17 cellular contexts compared by ENCODE assay signal in the genomic region with DNA sequence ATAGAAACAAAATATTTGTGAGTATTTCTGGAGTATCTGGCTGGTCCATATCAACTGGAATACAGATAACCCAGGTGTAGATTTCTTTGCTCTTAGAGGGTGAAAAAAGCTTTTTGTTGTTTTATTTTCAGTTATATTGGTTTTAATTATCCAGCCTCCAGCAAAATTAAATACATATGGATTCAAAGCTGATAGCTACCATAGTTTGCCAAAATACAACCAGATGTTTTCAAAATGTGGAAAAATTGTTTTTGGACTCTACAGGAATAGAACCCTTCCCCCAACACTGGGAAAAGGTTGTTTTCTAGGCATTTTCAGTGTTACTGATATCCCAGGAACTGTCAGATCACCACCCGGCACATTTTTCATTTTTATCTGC. TPM values are rescaled to one million over a fixed set of nuclear protein-coding genes. Genes with fewer than 3 reads are reported as not detected.
DNase-seq lines count a peak whose midpoint lies in the region; ATAC-seq, FAIRE-seq and TF ChIP-seq lines count a peak whose summit lies in the region.
"Had no signal": no experiment of that assay in that cellular context is flagged by ENCODE, and none has a peak within 500 bp of the region (broad histone marks: within the 10 kb centered on the region; RNA-seq: fewer than 3 reads in every experiment).

No MANE protein-coding gene starts in this region.

- H2AFZ ChIP-seq in H1 (ENCODE audit: low read length) (no peak overlapping the region), MM.1S (ENCODE audit: low read length) (no peak overlapping the region)
- H2AFZ ChIP-seq: PC-9 had no signal

- no peak for TF ChIP-seq CTCF in H1 (IDR thresholded peaks at IDR 0.05; ENCODE audit: control extremely low read depth in 1 of 3, insufficient read depth in 1 of 3, low read depth in 1 of 3, low read length in 3 of 3)
- no peak for TF ChIP-seq CTCF in thoracic aorta (IDR thresholded peaks at IDR 0.05)
- TF ChIP-seq CTCF in MM.1S (IDR thresholded peaks at IDR 0.05; ENCODE audit: low read length) = no peak

- H3K9me3 Mint-ChIP-seq in activated CD4-positive, alpha-beta memory T cell treated with anti-CD3 and anti-CD28 coated beads for 36 hours = no peaks in the 10 kb centered on the region
- H3K9me3 Mint-ChIP-seq: CD4-positive, alpha-beta T cell had no signal

- no peak overlapping the region for H3K56ac ChIP-seq in H1 (replicated peaks; ENCODE audit: insufficient read length, low read depth, low read length)

- H3K23me2 ChIP-seq in H1 (ENCODE audit: low read depth, low read length) = no peaks in the 10 kb centered on the region

- CTCF ChIA-PET in H1 (lab: Charles Lee; ENCODE audit: partially characterized antibody) = no interaction called here
- CTCF ChIA-PET in activated CD4-positive, alpha-beta memory T cell treated with anti-CD3 and anti-CD28 coated beads for 36 hours (lab: Charles Lee) = no interaction called here

- H3K9ac ChIP-seq in HUES64 (ENCODE audit: low read depth, low read length) (no peak overlapping the region), H1 (replicated peaks in 1 of 4; ENCODE audit: extremely low read depth in 1 of 4, low read depth in 3 of 4, low read length in 3 of 4) (no peak overlapping the region), iPS-18a (ENCODE audit: low read length) (no peak overlapping the region), MM.1S (ENCODE audit: low read length) (no peak overlapping the region)

- H3K27me3 Mint-ChIP-seq in activated CD4-positive, alpha-beta memory T cell treated with anti-CD3 and anti-CD28 coated beads for 36 hours = no peaks in the 10 kb centered on the region
- H3K27me3 Mint-ChIP-seq: B cell; CD4-positive, alpha-beta T cell had no signal

- H4K8ac ChIP-seq in H1 (ENCODE audit: extremely low read depth, insufficient read depth, low read length) = no peak overlapping the region

- no peak overlapping the region for H2AK5ac ChIP-seq in H1 (ENCODE audit: low read depth, low read length)

- H3K9me2 ChIP-seq in MM.1S (replicated peaks; ENCODE audit: insufficient read depth, low read length) = no peaks in the 10 kb centered on the region

- H3K27ac ChIP-seq in HUES64 (ENCODE audit: low read depth, low read length) (peak overlapping the region; percentile 96), H1 (ENCODE audit: low read depth, low read length) (no peak overlapping the region), iPS-18a (ENCODE audit: low read length) (peak overlapping the region; percentile 46), thoracic aorta (peak overlapping the region in 1 of 2 donors; percentile 37), MM.1S (ENCODE audit: low read length) (no peak overlapping the region)
- H3K27ac ChIP-seq: PC-9 had no signal

- no peak for DNase-seq in H1 (ENCODE audit: low read depth in 1 of 2, low spot score in 2 of 2)
- no peak for DNase-seq in thoracic aorta (ENCODE audit: low spot score)
- no peak for DNase-seq in stimulated activated CD4-positive, alpha-beta T cell treated with anti-CD3 and anti-CD28 coated beads, Interleukin-2, amount 100 ng/mL, for 24 hours
- DNase-seq in MM.1S = no peak
- DNase-seq in activated CD4-positive, alpha-beta memory T cell treated with anti-CD3 and anti-CD28 coated beads for 36 hours = no peak
- DNase-seq: Calu3; CD4-positive, alpha-beta T cell; DMS79; NCI-H1048; NCI-H748 treated with DMSO at 0.1 percent for 48 hours; PC-9 had no signal

- no peak overlapping the region for H3K23ac ChIP-seq in H1 (ENCODE audit: insufficient read length)

- H3K4me1 Mint-ChIP-seq in activated CD4-positive, alpha-beta memory T cell treated with anti-CD3 and anti-CD28 coated beads for 36 hours (ENCODE audit: low read depth) = no peaks in the 10 kb centered on the region
- H3K4me1 Mint-ChIP-seq: B cell had no signal

- 76% methylated on average over 1 of the region's 1 CpG for WGBS in HUES64
- 85% methylated on average over 1 of the region's 1 CpG; no CpG with 5 or more reads in 1 of the 2 experiments for WGBS in H1 (ENCODE audit: extremely low coverage in 1 of 2, insufficient coverage in 1 of 2, insufficient read length in 1 of 2, insufficient replicate concordance in 2 of 2, low coverage in 1 of 2, low lambda C conversion rate in 2 of 2, missing lambda C conversion rate in 1 of 2), 2 experiments

- H3K27me3 ChIP-seq in HUES64 (ENCODE audit: insufficient read depth, low read length) (no peaks in the 10 kb centered on the region), H1 (replicated peaks in 1 of 4; ENCODE audit: control insufficient read depth in 3 of 4, extremely low read depth in 1 of 4, insufficient read depth in 3 of 4, low read length in 3 of 4) (no peaks in the 10 kb centered on the region), iPS-18a (ENCODE audit: control insufficient read depth, insufficient read depth, low read length) (no peaks in the 10 kb centered on the region), thoracic aorta (replicated peaks; ENCODE audit: insufficient read depth) (no peaks in the 10 kb centered on the region), MM.1S (replicated peaks; ENCODE audit: insufficient read depth, low read length) (no peaks in the 10 kb centered on the region)

- TF ChIP-seq RAD21 in H1 (IDR thresholded peaks at IDR 0.05 in 1 of 2, conservative IDR thresholded peaks at IDR 0.05 in 1 of 2; ENCODE audit: low read depth in 2 of 2, low read length in 2 of 2) = no peak

- no peak overlapping the region for H2BK5ac ChIP-seq in H1 (ENCODE audit: low read depth, low read length)

- H4K20me1 ChIP-seq in H1 (replicated peaks in 1 of 2; ENCODE audit: control insufficient read depth in 1 of 2, insufficient read depth in 2 of 2, low read length in 2 of 2) (no peaks in the 10 kb centered on the region), MM.1S (ENCODE audit: insufficient read depth, low read length) (no peaks in the 10 kb centered on the region)

- H3K79me1 ChIP-seq in H1 (ENCODE audit: low read depth, low read length) = no peaks in the 10 kb centered on the region

- H3K79me2 ChIP-seq in H1 (ENCODE audit: control insufficient read depth in 1 of 2, insufficient read depth in 2 of 2, low read length in 2 of 2) = no peaks in the 10 kb centered on the region
- H3K79me2 ChIP-seq in MM.1S (ENCODE audit: low read length) = no peaks in the 10 kb centered on the region

- peak overlapping the region; percentile 86 for H2BK120ac ChIP-seq in H1 (replicated peaks; ENCODE audit: low read depth, low read length)

- H3K4me2 ChIP-seq in H1 (ENCODE audit: insufficient read depth in 1 of 2, low read depth in 2 of 2, low read length in 2 of 2) (peak overlapping the region; percentile 45 to 64; a peak in 3 of 4 replicates), MM.1S (ENCODE audit: low read depth, low read length) (no peak overlapping the region)
- H3K4me2 ChIP-seq: PC-9 had no signal

- no peak overlapping the region for H3K27ac Mint-ChIP-seq in activated CD4-positive, alpha-beta memory T cell treated with anti-CD3 and anti-CD28 coated beads for 36 hours
- H3K27ac Mint-ChIP-seq: B cell; CD4-positive, alpha-beta T cell had no signal

- H2BK20ac ChIP-seq in H1 (ENCODE audit: low read length) = no peak overlapping the region

- no peak overlapping the region; the same call in 1 of the 2 replicates for H3K18ac ChIP-seq in H1 (ENCODE audit: extremely low read depth, low read length)

- H3K4me1 ChIP-seq in HUES64 (ENCODE audit: insufficient read depth, low read length) (peaks cover 61% of the 10 kb centered on the region), H1 (replicated peaks in 1 of 4; ENCODE audit: control insufficient read depth in 3 of 4, insufficient read depth in 4 of 4, low read length in 3 of 4) (peaks cover 3 to 25% (median 16%) of the 10 kb centered on the region in 4 experiments; a peak in 6 of 7 replicates), iPS-18a (ENCODE audit: control insufficient read depth, low read depth, low read length) (peaks cover 61% of the 10 kb centered on the region), thoracic aorta (ENCODE audit: control insufficient read depth in 1 of 2, low read depth in 2 of 2) (peaks cover 25 to 65% of the 10 kb centered on the region in 2 donors), MM.1S (ENCODE audit: low read length) (no peaks in the 10 kb centered on the region)

- POLR2A ChIA-PET in H1 (lab: Charles Lee; ENCODE audit: partially characterized antibody) = no interaction called here
- POLR2A ChIA-PET in activated CD4-positive, alpha-beta memory T cell treated with anti-CD3 and anti-CD28 coated beads for 36 hours (lab: Charles Lee) = no interaction called here

- intact Hi-C loops in activated CD4-positive, alpha-beta memory T cell treated with anti-CD3 and anti-CD28 coated beads for 36 hours (cut with micrococcal nuclease) = no loop called here

- H3K4me3 Mint-ChIP-seq in activated CD4-positive, alpha-beta memory T cell treated with anti-CD3 and anti-CD28 coated beads for 36 hours = no peak overlapping the region
- H3K4me3 Mint-ChIP-seq: B cell; CD4-positive, alpha-beta T cell had no signal

- H3K4me3 ChIP-seq in HUES64 (ENCODE audit: low read length) (peak overlapping the region; percentile 34), H1 (ENCODE audit: extremely low read depth in 1 of 4, insufficient read depth in 2 of 4, low read depth in 3 of 4, low read length in 4 of 4) (peak overlapping the region in 1 of 4 experiments; percentile 46; a peak in 1 of 8 replicates), iPS-18a (ENCODE audit: low read length) (peak overlapping the region; percentile 52), thoracic aorta (peak overlapping the region; percentile 53), MM.1S (ENCODE audit: low read length) (no peak overlapping the region)
- H3K4me3 ChIP-seq: GM12878, PC-9 had no signal

- no peaks in the 10 kb centered on the region for H3K9me3 ChIP-seq in HUES64 (ENCODE audit: insufficient read depth, low read depth, low read length)
- H3K9me3 ChIP-seq in H1 (ENCODE audit: insufficient read depth in 2 of 2, low read depth in 1 of 2, low read length in 1 of 2) = no peaks in the 10 kb centered on the region
- no peaks in the 10 kb centered on the region for H3K9me3 ChIP-seq in iPS-18a (ENCODE audit: control insufficient read depth, low read depth, low read length)
- no peaks in the 10 kb centered on the region for H3K9me3 ChIP-seq in thoracic aorta
- H3K9me3 ChIP-seq in MM.1S (replicated peaks; ENCODE audit: insufficient read depth, low read length) = no peaks in the 10 kb centered on the region

- H3K36me3 ChIP-seq in HUES64 (ENCODE audit: insufficient read depth, low read length) (no peaks in the 10 kb centered on the region), H1 (ENCODE audit: control insufficient read depth in 2 of 4, insufficient read depth in 4 of 4, low read length in 3 of 4) (no peaks in the 10 kb centered on the region), iPS-18a (ENCODE audit: control insufficient read depth, low read depth, low read length) (no peaks in the 10 kb centered on the region), thoracic aorta (peaks cover 9% of the 10 kb centered on the region), MM.1S (replicated peaks; ENCODE audit: insufficient read depth, low read length) (no peaks in the 10 kb centered on the region)

- H4K91ac ChIP-seq in H1 (replicated peaks; ENCODE audit: insufficient read length, low read length) = no peak overlapping the region

- H3K4ac ChIP-seq in H1 (replicated peaks; ENCODE audit: insufficient read length, low read depth, low read length) = no peak overlapping the region

- H2BK12ac ChIP-seq in H1 (ENCODE audit: low read depth, low read length) = no peak overlapping the region; the same call in 1 of the 2 replicates

- H2BK15ac ChIP-seq in H1 (ENCODE audit: low read length) = no peak overlapping the region

- no peak for TF ChIP-seq POLR2A in H1 (IDR thresholded peaks at IDR 0.05; ENCODE audit: control extremely low read depth in 1 of 2, low read depth in 2 of 2, low read length in 2 of 2)

- ATAC-seq in thoracic aorta (ENCODE audit: insufficient number of reproducible peaks, low FRiP score, low read depth) = no peak
- ATAC-seq: GM12878, HCT116 had no signal

- no peaks in the 10 kb centered on the region for H3F3A ChIP-seq in MM.1S (ENCODE audit: insufficient read depth, low read length)

- H3K36me3 Mint-ChIP-seq in activated CD4-positive, alpha-beta memory T cell treated with anti-CD3 and anti-CD28 coated beads for 36 hours = no peaks in the 10 kb centered on the region

- no peak for TF ChIP-seq EP300 in H1 (IDR thresholded peaks at IDR 0.05; ENCODE audit: borderline replicate concordance in 1 of 2, low read depth in 2 of 2, low read length in 2 of 2)

- H3K14ac ChIP-seq in H1 (ENCODE audit: insufficient read length) = no peak overlapping the region

- H4K5ac ChIP-seq in H1 (ENCODE audit: insufficient read length, low read depth, low read length) = peak overlapping the region; percentile 60

- no peak for FAIRE-seq in H1 (lab: Jason Lieb, UNC)
- FAIRE-seq: GM12878, GM18507 had no signal

RNA-seq across cellular contexts. Expression of a gene that starts 30.1 kb away (rescaled TPM):
- 9.5 TPM for polyA plus RNA-seq in HUES64 (2013, experiment 1 of 2)
- polyA plus RNA-seq in HUES64 (2013, experiment 2 of 2) = 15.4 TPM
- total RNA-seq in H1 (2021; fragmentation: NEBNext Ultra II Directional; extraction: Animal tissue kit (Norgen Biotek cat#: 25700)) = 3.0 and 3.3 TPM in 2 replicates
- 2.2 and 3.0 TPM in 2 replicates for polyA plus RNA-seq in H1 (2011; rRNA removed)
- 4.0 TPM for polyA plus RNA-seq in H1 (2011; cell fraction: cytosol; rRNA removed)
- polyA plus RNA-seq in H1 (2011; cell fraction: nucleus; rRNA removed) = 2.7 TPM
- polyA plus RNA-seq in H1 (2012, experiment 1 of 2) = 2.5 to 5.7 TPM (median 3.1 TPM) in 4 replicates
- 0.26 TPM for polyA plus RNA-seq in H1 (2012, experiment 2 of 2)
- 7.5 TPM for polyA plus RNA-seq in H1 (2013, experiment 1 of 2)
- 7.3 TPM for polyA plus RNA-seq in H1 (2013, experiment 2 of 2)
- polyA minus RNA-seq in H1 (2011; rRNA and poly(A)+ RNA removed) = 2.8 and 4.5 TPM in 2 replicates
- 0.73 TPM for polyA minus RNA-seq in H1 (2011; cell fraction: cytosol; rRNA and poly(A)+ RNA removed)
- 2.2 TPM for polyA minus RNA-seq in H1 (2011; cell fraction: nucleus; rRNA and poly(A)+ RNA removed)
- 10 to 100 TPM; 22.3 to 24.6 TPM for total RNA-seq in thoracic aorta
- under 1 TPM in 1 of 2 experiments, not detected in 1; 0.33 TPM for total RNA-seq in activated CD4-positive, alpha-beta memory T cell treated with anti-CD3 and anti-CD28 coated beads for 36 hours
- total RNA-seq: PC-9 had no signal

Comparison
In these comparisons a context has a peak if more than half of its experiments do, and no peak if none do; other contexts are left out.
1. H3K27ac ChIP-seq: peak in HUES64 (single experiment) and iPS-18a (single experiment); none in H1 (single experiment) and MM.1S (single experiment).